Comparison of ENCODE assay signal across 29 cellular contexts in genomic region chr5:82403026-82403425, GRCh38.
"Had no signal": no experiment of that assay in that cellular context is flagged by ENCODE, and none has a peak within 500 bp of the region (broad histone marks: within the 10 kb centered on the region; RNA-seq: fewer than 3 reads in every experiment).

No MANE protein-coding gene starts in this region.

- ATAC-seq: foreskin keratinocyte; heart left ventricle; left lung; lower lobe of right lung; naive thymus-derived CD4-positive, alpha-beta T cell; psoas muscle; stimulated activated memory B cell treated with anti-CD40 and anti-IgM and Interleukin-4, amounts not matched to agents 10 μg/mL and 1 μg/mL and 100 μg/mL, for 72 hours; stimulated activated naive CD8-positive, alpha-beta T cell treated with anti-CD3 and anti-CD28 coated beads, Interleukin-15, amount 100 ng/mL, for 72 hours had no signal

- DNase-seq: activated CD4-positive, alpha-beta T cell treated with anti-CD3 and anti-CD28 coated beads for 4 hours; activated CD4-positive, alpha-beta T cell treated with anti-CD3 and anti-CD28 coated beads, Interleukin-2, amount 50 U/mL, for 4 hours; activated effector memory CD4-positive, alpha-beta T cell treated with Interleukin-2 at 50 U/mL for 16 hours; activated naive CD4-positive, alpha-beta T cell treated with Interleukin-2 at 50 U/mL for 16 hours; activated T-cell treated with anti-CD3 and anti-CD28 coated beads for 4 hours; aorta; brain microvascular endothelial cell; caudate nucleus; foreskin keratinocyte; heart left ventricle; hypothalamus; immature natural killer cell; kidney glomerular epithelial cell; left lung; lower lobe of right lung; naive thymus-derived CD4-positive, alpha-beta T cell; psoas muscle; sigmoid colon; stimulated activated CD4-positive, alpha-beta T cell treated with anti-CD3 and anti-CD28 coated beads, Interleukin-1b, Interleukin-23, amount 100 ng/mL, for 48 hours; stimulated activated CD4-positive, alpha-beta T cell treated with anti-CD3 and anti-CD28 coated beads, Interleukin-4, amount 100 ng/mL, for 4 hours; stimulated activated CD8-positive, alpha-beta memory T cell treated with anti-CD3 and anti-CD28 coated beads, Interleukin-4, amount 100 ng/mL, for 48 hours; stimulated activated naive CD8-positive, alpha-beta T cell treated with anti-CD3 and anti-CD28 coated beads, Interleukin-15, amount 100 ng/mL, for 72 hours; substantia nigra; SW 1271; T-helper 9 cell; uterus had no signal

- H3K4me3 ChIP-seq: esophagus muscularis mucosa, heart left ventricle, left lung, lower lobe of right lung, psoas muscle, sigmoid colon, smooth muscle cell, uterus had no signal
